ENCODE assay signal across 7 cellular contexts in genomic region chr4:51655-52277, GRCh38. TPM values are rescaled to one million over a fixed set of nuclear protein-coding genes. Genes with fewer than 3 reads are reported as not detected.
DNase-seq lines count a peak whose midpoint lies in the region; ATAC-seq and TF ChIP-seq lines count a peak whose summit lies in the region.
"Not testable (repeated sequence)": the region's sequence is repeated elsewhere in the genome, so short reads cannot be mapped to it uniquely, and the experiment has no call there.

No MANE protein-coding gene starts in this region.

- not testable (repeated sequence) for H3F3A ChIP-seq in OCI-LY1 (ENCODE audit: insufficient read depth, low read length)

- H4K20me1 ChIP-seq in OCI-LY1 (ENCODE audit: insufficient read depth, low read length) = not testable (repeated sequence)

- not testable (repeated sequence) for H3K36me3 ChIP-seq in OCI-LY1 (ENCODE audit: insufficient read depth, low read length)

- not testable (repeated sequence) for H3K27me3 ChIP-seq in OCI-LY1 (ENCODE audit: insufficient read depth, low read length)

- H3K9me2 ChIP-seq in OCI-LY1 (ENCODE audit: low read depth, low read length) = not testable (repeated sequence)

- H3K27ac Mint-ChIP-seq in immature natural killer cell = not testable (repeated sequence)

- H3K4me3 ChIP-seq in OCI-LY1 (ENCODE audit: low read depth, low read length, poor library complexity, severe bottlenecking) = not testable (repeated sequence)

- not testable (repeated sequence) for H3K79me2 ChIP-seq in OCI-LY1 (ENCODE audit: insufficient read depth, low read length)

- H3K27me3 Mint-ChIP-seq in activated T-cell treated with anti-CD3 and anti-CD28 coated beads, Interleukin-2, amount 50 U/mL, for 4 hours (ENCODE audit: low read depth); immature natural killer cell (ENCODE audit: low read depth in 3 of 3): not testable (repeated sequence)

- not testable (repeated sequence) for H3K4me2 ChIP-seq in OCI-LY1 (ENCODE audit: low read length)

- not testable (repeated sequence) for H3K4me1 ChIP-seq in OCI-LY1 (ENCODE audit: insufficient read depth, low read length, severe bottlenecking)

- H2AFZ ChIP-seq in OCI-LY1 (ENCODE audit: low read length) = not testable (repeated sequence)

- peak overlapping the region; percentile 93 for H3K27ac ChIP-seq in OCI-LY1 (ENCODE audit: low read depth, low read length, poor library complexity, severe bottlenecking)

- not testable (repeated sequence) for DNase-seq in activated T-cell treated with anti-CD3 and anti-CD28 coated beads, Interleukin-2, amount 50 U/mL, for 4 hours
- peak; percentile 36 to 50 (median 46) for DNase-seq in immature natural killer cell

- H3K9me3 Mint-ChIP-seq in activated T-cell treated with anti-CD3 and anti-CD28 coated beads, Interleukin-2, amount 50 U/mL, for 4 hours; immature natural killer cell: not testable (repeated sequence)

- H3K4me1 Mint-ChIP-seq in activated T-cell treated with anti-CD3 and anti-CD28 coated beads, Interleukin-2, amount 50 U/mL, for 4 hours (ENCODE audit: low read depth); immature natural killer cell: not testable (repeated sequence)

- H3K4me3 Mint-ChIP-seq in activated T-cell treated with anti-CD3 and anti-CD28 coated beads, Interleukin-2, amount 50 U/mL, for 4 hours; immature natural killer cell: not testable (repeated sequence)

- not testable (repeated sequence) for H3K36me3 Mint-ChIP-seq in activated T-cell treated with anti-CD3 and anti-CD28 coated beads, Interleukin-2, amount 50 U/mL, for 4 hours (ENCODE audit: insufficient read depth); immature natural killer cell

- not testable (repeated sequence) for TF ChIP-seq CTCF in OCI-LY1 (IDR thresholded peaks at IDR 0.05; ENCODE audit: low read length)

- not testable (repeated sequence) for H3K9ac ChIP-seq in OCI-LY1 (ENCODE audit: low read length)

- H3K9me3 ChIP-seq in OCI-LY1 (ENCODE audit: low read length) = not testable (repeated sequence)

- peak; percentile 40 for ATAC-seq in GM18867 (IDR thresholded peaks at IDR 0.05; ENCODE audit: unreplicated experiment)
- peak; percentile 56 for ATAC-seq in GM21423 (IDR thresholded peaks at IDR 0.05; ENCODE audit: unreplicated experiment)
- peak; percentile 59 for ATAC-seq in HG02840 (IDR thresholded peaks at IDR 0.05; ENCODE audit: low FRiP score, unreplicated experiment)
- peak; percentile 71 for ATAC-seq in HG03159 (IDR thresholded peaks at IDR 0.05; ENCODE audit: unreplicated experiment)
- peak; percentile 24 to 53 for ATAC-seq in activated T-cell treated with anti-CD3 and anti-CD28 coated beads, Interleukin-2, amount 50 U/mL, for 4 hours

RNA-seq across cellular contexts. Expression of gene ZNF595, which starts 1.4 kb away (rescaled TPM):
- total RNA-seq in activated T-cell treated with anti-CD3 and anti-CD28 coated beads, Interleukin-2, amount 50 U/mL, for 4 hours = 1 to 10 TPM; 1.8 to 7.3 (median 2.0) TPM
- polyA plus RNA-seq in immature natural killer cell = 10 to 100 TPM; 29.3 to 54.4 (median 39.4) TPM
